8 cellular contexts compared by ENCODE assay signal in the genomic region with DNA sequence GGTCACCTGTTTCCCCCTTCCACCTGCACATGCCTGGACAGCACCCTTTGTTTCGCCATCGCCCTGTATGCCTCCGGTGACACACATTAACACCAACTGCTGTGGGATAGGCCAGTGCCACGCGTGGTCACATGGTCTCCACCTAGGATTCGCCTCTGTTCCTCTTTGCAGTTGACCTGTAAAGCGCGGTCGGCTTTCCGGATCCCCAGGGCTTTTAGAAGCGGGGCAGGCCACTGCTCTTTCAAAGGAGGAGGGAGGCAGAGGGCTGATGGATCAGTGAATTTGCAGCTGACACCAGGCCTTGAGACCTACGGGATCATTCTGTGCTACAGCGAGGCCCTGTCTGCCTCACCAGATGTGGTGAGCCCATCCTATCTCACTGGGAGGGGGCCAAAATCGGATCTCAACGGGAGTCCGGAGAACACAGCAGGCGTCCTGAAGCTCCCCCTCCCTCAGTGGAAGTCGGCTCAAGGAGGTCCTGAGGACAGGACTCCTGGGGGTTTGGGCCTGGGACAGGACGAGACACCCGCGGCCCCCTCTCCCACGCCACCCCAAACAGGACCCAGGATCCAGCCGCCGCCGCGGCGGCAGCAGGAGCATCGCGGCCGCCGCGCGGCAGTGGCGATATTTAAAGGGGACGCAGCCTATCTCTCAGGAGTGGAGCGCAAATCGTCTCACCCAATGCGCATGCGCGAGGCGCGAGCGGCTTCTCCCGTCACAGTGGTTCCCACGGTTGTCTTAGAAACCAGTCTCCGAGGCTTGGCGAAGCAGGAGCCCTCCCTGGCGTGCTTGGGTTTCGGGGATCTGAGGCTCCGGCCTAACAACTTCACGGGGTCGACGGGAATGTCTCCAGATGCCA.
DNase-seq lines count a peak whose midpoint lies in the region; ATAC-seq, FAIRE-seq and TF ChIP-seq lines count a peak whose summit lies in the region.
"Not testable (repeated sequence)": the region's sequence is repeated elsewhere in the genome, so short reads cannot be mapped to it uniquely, and the experiment has no call there.

No MANE protein-coding gene starts in this region.

- WGBS in right lobe of liver (ENCODE audit: insufficient coverage, low coverage, low lambda C conversion rate, missing lambda C conversion rate), result 66% methylated on average over 10 of the region's 53 CpGs
- WGBS in testis, 2 donors, result 24 to 46% methylated on average over 29 to 51 of the region's 53 CpGs

- POLR2A ChIA-PET in endothelial cell of umbilical vein (lab: Charles Lee), result not testable (repeated sequence)

- CTCF ChIA-PET in endothelial cell of umbilical vein (lab: Charles Lee), result not testable (repeated sequence)

- H3K4me1 ChIP-seq in endothelial cell of umbilical vein (ENCODE audit: control insufficient read depth, extremely low read depth, insufficient read depth, low read length); right lobe of liver; testis: not testable (repeated sequence)

- not testable (repeated sequence) for H3K79me2 ChIP-seq in endothelial cell of umbilical vein (ENCODE audit: control insufficient read depth, insufficient read depth, low read length)

- H3K9me1 ChIP-seq in endothelial cell of umbilical vein (replicated peaks; ENCODE audit: control insufficient read depth, extremely low read depth, insufficient read depth, low read length), result not testable (repeated sequence)

- TF ChIP-seq POLR2A in endothelial cell of umbilical vein (IDR thresholded peaks at IDR 0.05; ENCODE audit: low read depth, low read length); right lobe of liver (IDR thresholded peaks at IDR 0.05); testis (IDR thresholded peaks at IDR 0.05): not testable (repeated sequence)

- intact Hi-C loops in endothelial cell of umbilical vein (cut with micrococcal nuclease); right lobe of liver (cut with DNase I); testis (cut with DNase I; ENCODE audit: low total_unique reads): not testable (repeated sequence)

- H3K9me3 ChIP-seq in WERI-Rb-1 (ENCODE audit: severe bottlenecking); endothelial cell of umbilical vein (replicated peaks; ENCODE audit: control insufficient read depth, insufficient read depth, low read length); right lobe of liver; testis: not testable (repeated sequence)

- not testable (repeated sequence) for DNase-seq in GM12864 (ENCODE audit: low read depth)
- peak; percentile 30 for DNase-seq in NCI-H1436 (lab: John Stamatoyannopoulos, UW)
- peak; percentile 48 for DNase-seq in WERI-Rb-1
- DNase-seq in activated naive CD4-positive, alpha-beta T cell treated with Interleukin-2 at 50 U/mL for 16 hours, result peak; percentile 82
- DNase-seq in endothelial cell of umbilical vein (ENCODE audit: low read depth, low spot score), result peak; percentile 17
- peak; percentile 61 to 69 (median 68) for DNase-seq in right lobe of liver
- peak; percentile 79 for DNase-seq in stimulated activated CD4-positive, alpha-beta T cell treated with anti-CD3 and anti-CD28 coated beads, Interleukin-12 subunit alpha, Interleukin-12 subunit beta, amount 100 ng/mL, for 4 hours
- DNase-seq in testis, result peak; percentile 83

- H3K9ac ChIP-seq in endothelial cell of umbilical vein (replicated peaks; ENCODE audit: extremely low read depth, insufficient read depth, low read length), result not testable (repeated sequence)

- H2AFZ ChIP-seq in endothelial cell of umbilical vein (ENCODE audit: low read depth, low read length), result not testable (repeated sequence)

- not testable (repeated sequence) for H3K4me2 ChIP-seq in endothelial cell of umbilical vein (ENCODE audit: insufficient read depth, low read length)

- H3K27ac ChIP-seq in WERI-Rb-1; endothelial cell of umbilical vein (ENCODE audit: insufficient read depth, low read depth, low read length); right lobe of liver; testis: not testable (repeated sequence)

- FAIRE-seq in endothelial cell of umbilical vein (lab: Jason Lieb, UNC), result peak; percentile 56

- H3K4me3 ChIP-seq in GM12864 (ENCODE audit: low read depth, low read length) (peak overlapping the region; percentile 51), endothelial cell of umbilical vein (replicated peaks in 1 of 3; ENCODE audit: insufficient read depth in 1 of 3, low read depth in 1 of 3, low read length in 3 of 3) (peak overlapping the region in 1 of 3 experiments; percentile 12), right lobe of liver (peak overlapping the region in 1 of 3 donors; percentile 29), testis (peak overlapping the region; percentile 49 to 63)
- H3K4me3 ChIP-seq in WERI-Rb-1 (ENCODE audit: low read depth, low read length), result not testable (repeated sequence)

- H3K27me3 ChIP-seq in WERI-Rb-1 (ENCODE audit: insufficient read depth, low read depth, severe bottlenecking), result peaks cover 34% of the 10 kb centered on the region
- H3K27me3 ChIP-seq in endothelial cell of umbilical vein (ENCODE audit: control insufficient read depth in 2 of 2, insufficient read depth in 2 of 2, low read length in 2 of 2); right lobe of liver; testis: not testable (repeated sequence)

- not testable (repeated sequence) for BruUV-seq in endothelial cell of umbilical vein (replicated peaks; lab: Mats Ljungman, UMichigan)

- TF ChIP-seq CTCF in GM12864 (IDR thresholded peaks at IDR 0.05; ENCODE audit: low read depth, low read length, missing control alignments); WERI-Rb-1 (IDR thresholded peaks at IDR 0.05; ENCODE audit: low read depth, low read length); endothelial cell of umbilical vein (IDR thresholded peaks at IDR 0.05; ENCODE audit: extremely low read depth in 1 of 2, insufficient read depth in 1 of 2, low read depth in 1 of 2, low read length in 2 of 2); right lobe of liver (IDR thresholded peaks at IDR 0.05); testis (IDR thresholded peaks at IDR 0.05): not testable (repeated sequence)

- not testable (repeated sequence) for H4K20me1 ChIP-seq in endothelial cell of umbilical vein (replicated peaks; ENCODE audit: control insufficient read depth, extremely low read depth, insufficient read depth, low read length)

- not testable (repeated sequence) for H3K36me3 ChIP-seq in WERI-Rb-1; endothelial cell of umbilical vein (ENCODE audit: control insufficient read depth in 2 of 2, extremely low read depth in 1 of 2, insufficient read depth in 2 of 2, low read length in 2 of 2); right lobe of liver; testis (ENCODE audit: low read depth, missing control alignments)

- dilution Hi-C loops in endothelial cell of umbilical vein (cut with MboI; ENCODE audit: extremely low pct_ligation_motif_present, low sequenced_read_pairs), result not testable (repeated sequence)

- not testable (repeated sequence) for ATAC-seq in right lobe of liver
